In the genomic region with DNA sequence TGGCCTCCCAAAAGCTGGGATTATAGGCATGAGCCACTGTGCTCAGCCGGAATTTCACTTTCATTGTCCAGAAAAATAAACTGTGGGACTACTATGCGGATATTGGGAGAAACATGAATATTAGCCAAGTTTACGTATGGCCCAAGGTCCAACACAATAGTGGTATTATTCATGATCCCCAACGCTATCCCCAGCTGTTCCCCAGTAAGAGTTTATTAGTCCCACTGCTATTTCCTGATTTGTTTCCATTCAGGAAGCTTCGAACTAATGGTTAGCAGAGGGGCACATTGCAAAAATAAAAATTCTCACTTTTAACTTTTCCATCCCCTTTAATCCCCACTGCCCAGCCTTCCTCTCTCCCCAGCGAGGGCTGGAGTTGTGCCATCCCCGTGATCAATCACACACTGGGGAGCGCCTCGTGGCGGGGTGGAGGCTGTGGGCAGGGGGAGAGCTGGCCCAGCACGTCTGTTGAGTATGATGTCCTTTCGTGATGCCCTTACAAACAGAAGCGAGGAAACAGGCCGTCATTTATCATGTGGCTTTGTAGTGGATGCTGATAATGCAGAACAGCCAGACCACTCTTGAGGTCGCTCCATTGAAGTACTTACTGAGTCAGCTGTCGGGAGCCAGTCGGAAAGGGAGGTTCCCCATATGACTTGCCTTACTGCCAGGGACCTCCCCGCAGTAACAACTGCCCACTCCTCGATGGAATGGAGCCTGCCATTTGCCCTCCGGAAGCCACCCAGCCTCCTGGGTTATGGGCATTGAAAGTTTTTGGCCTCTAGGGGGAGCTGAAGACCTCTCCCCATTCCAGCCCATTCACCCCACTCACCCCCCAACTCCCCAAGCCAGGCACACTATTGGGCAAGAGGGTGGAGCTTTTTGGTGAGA, we compare ENCODE assay signal across 1 cellular context.
TF ChIP-seq lines count a peak whose summit lies in the region.

No MANE protein-coding gene starts in this region.

TF ChIP-seq in K562, 482 proteins besides CTCF, POLR2A, EP300 and RAD21 (continued from another document):
- TF ChIP-seq, protein P1, sequence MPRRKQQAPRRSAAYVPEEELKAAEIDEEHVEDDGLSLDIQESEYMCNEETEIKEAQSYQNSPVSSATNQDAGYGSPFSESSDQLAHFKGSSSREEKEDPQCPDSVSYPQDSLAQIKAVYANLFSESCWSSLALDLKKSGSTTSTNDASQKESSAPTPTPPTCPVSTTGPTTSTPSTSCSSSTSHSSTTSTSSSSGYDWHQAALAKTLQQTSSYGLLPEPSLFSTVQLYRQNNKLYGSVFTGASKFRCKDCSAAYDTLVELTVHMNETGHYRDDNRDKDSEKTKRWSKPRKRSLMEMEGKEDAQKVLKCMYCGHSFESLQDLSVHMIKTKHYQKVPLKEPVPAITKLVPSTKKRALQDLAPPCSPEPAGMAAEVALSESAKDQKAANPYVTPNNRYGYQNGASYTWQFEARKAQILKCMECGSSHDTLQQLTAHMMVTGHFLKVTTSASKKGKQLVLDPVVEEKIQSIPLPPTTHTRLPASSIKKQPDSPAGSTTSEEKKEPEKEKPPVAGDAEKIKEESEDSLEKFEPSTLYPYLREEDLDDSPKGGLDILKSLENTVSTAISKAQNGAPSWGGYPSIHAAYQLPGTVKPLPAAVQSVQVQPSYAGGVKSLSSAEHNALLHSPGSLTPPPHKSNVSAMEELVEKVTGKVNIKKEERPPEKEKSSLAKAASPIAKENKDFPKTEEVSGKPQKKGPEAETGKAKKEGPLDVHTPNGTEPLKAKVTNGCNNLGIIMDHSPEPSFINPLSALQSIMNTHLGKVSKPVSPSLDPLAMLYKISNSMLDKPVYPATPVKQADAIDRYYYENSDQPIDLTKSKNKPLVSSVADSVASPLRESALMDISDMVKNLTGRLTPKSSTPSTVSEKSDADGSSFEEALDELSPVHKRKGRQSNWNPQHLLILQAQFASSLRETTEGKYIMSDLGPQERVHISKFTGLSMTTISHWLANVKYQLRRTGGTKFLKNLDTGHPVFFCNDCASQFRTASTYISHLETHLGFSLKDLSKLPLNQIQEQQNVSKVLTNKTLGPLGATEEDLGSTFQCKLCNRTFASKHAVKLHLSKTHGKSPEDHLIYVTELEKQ (CRISPR knock-in tag; IDR thresholded peaks at IDR 0.05) = no peak
- TF ChIP-seq, protein P2, sequence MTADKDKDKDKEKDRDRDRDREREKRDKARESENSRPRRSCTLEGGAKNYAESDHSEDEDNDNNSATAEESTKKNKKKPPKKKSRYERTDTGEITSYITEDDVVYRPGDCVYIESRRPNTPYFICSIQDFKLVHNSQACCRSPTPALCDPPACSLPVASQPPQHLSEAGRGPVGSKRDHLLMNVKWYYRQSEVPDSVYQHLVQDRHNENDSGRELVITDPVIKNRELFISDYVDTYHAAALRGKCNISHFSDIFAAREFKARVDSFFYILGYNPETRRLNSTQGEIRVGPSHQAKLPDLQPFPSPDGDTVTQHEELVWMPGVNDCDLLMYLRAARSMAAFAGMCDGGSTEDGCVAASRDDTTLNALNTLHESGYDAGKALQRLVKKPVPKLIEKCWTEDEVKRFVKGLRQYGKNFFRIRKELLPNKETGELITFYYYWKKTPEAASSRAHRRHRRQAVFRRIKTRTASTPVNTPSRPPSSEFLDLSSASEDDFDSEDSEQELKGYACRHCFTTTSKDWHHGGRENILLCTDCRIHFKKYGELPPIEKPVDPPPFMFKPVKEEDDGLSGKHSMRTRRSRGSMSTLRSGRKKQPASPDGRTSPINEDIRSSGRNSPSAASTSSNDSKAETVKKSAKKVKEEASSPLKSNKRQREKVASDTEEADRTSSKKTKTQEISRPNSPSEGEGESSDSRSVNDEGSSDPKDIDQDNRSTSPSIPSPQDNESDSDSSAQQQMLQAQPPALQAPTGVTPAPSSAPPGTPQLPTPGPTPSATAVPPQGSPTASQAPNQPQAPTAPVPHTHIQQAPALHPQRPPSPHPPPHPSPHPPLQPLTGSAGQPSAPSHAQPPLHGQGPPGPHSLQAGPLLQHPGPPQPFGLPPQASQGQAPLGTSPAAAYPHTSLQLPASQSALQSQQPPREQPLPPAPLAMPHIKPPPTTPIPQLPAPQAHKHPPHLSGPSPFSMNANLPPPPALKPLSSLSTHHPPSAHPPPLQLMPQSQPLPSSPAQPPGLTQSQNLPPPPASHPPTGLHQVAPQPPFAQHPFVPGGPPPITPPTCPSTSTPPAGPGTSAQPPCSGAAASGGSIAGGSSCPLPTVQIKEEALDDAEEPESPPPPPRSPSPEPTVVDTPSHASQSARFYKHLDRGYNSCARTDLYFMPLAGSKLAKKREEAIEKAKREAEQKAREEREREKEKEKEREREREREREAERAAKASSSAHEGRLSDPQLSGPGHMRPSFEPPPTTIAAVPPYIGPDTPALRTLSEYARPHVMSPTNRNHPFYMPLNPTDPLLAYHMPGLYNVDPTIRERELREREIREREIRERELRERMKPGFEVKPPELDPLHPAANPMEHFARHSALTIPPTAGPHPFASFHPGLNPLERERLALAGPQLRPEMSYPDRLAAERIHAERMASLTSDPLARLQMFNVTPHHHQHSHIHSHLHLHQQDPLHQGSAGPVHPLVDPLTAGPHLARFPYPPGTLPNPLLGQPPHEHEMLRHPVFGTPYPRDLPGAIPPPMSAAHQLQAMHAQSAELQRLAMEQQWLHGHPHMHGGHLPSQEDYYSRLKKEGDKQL (CRISPR knock-in tag; IDR thresholded peaks at IDR 0.05; ENCODE audit: borderline replicate concordance) = no peak
- TF ChIP-seq CHD2 (IDR thresholded peaks at IDR 0.05; ENCODE audit: low read depth, low read length) (no peak), HSF4 (CRISPR knock-in tag; IDR thresholded peaks at IDR 0.05; ENCODE audit: borderline replicate concordance) (no peak)
